In the genomic region with DNA sequence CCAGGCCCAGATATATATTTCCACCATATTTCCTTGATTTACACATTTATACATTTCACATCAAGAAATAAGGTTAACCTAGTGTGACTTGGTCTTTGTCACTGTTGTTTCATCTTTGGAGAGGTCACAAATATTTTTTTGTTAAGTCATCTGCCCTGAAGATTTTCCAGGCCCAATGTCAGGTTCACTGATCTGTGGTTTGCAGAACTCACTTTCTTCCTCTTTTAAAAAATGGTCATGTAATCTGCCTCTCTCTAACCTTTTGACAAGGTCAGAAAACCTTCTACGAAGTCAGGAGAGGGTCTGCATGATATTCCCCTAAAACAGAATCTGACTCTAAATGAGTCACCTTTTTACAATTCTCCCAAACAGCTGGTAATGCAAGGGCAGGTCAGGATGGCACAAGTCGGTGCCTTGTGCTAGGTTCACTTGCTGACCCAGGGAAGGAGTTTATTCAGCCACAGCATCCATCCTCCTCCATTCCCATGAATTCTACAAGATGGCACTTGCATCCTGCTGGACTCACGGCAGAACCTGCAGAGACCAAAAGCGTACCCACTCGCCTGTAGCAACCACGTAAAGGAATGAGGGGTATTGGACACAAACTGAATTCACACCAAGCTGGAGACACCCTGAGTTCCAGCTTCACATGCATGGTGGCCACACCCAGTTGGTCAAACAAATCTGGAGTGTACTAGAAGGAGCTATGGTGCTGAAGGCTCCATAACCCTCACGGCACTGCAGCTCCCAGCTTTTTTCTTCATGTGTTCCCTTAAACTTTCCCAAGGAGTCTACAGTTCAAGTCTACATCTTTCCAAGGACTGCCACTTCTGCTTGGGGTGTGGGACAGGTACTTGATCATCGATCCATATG, we compare ENCODE assay signal across 12 cellular contexts. TPM values are rescaled to one million over a fixed set of nuclear protein-coding genes. Genes with fewer than 3 reads are reported as not detected.
DNase-seq lines count a peak whose midpoint lies in the region; ATAC-seq, FAIRE-seq and TF ChIP-seq lines count a peak whose summit lies in the region.
"Had no signal": no experiment of that assay in that cellular context is flagged by ENCODE, and none has a peak within 500 bp of the region (broad histone marks: within the 10 kb centered on the region; RNA-seq: fewer than 3 reads in every experiment).

No MANE protein-coding gene starts in this region.

- H4K91ac ChIP-seq in mesenchymal stem cell (ENCODE audit: low read length), result no peak overlapping the region

- H2BK12ac ChIP-seq in mesenchymal stem cell (ENCODE audit: low read length in 2 of 2), result no peak overlapping the region

- no peak overlapping the region for H2AK5ac ChIP-seq in mesenchymal stem cell (ENCODE audit: low read length, severe bottlenecking)

- peaks cover 43% of the 10 kb centered on the region for H3K4me1 Mint-ChIP-seq in stimulated activated naive CD8-positive, alpha-beta T cell treated with anti-CD3 and anti-CD28 coated beads, Interleukin-15, Interleukin-2, amounts not matched to agents 100 ng/mL and 50 ng/mL, for 24 hours (ENCODE audit: low read depth)
- peaks cover 42% of the 10 kb centered on the region for H3K4me1 Mint-ChIP-seq in activated B cell treated with CpG ODN at 0.5 μM for 24 hours

- TF ChIP-seq CTCF in activated B cell treated with CpG ODN at 0.5 μM for 24 hours (IDR thresholded peaks at IDR 0.05), result no peak
- TF ChIP-seq CTCF in D721Med (IDR thresholded peaks at IDR 0.05; ENCODE audit: insufficient read depth, missing control alignments), result no peak
- TF ChIP-seq CTCF in dorsolateral prefrontal cortex (IDR thresholded peaks at IDR 0.05 in 54 of 56, conservative IDR thresholded peaks at IDR 0.05 in 2 of 56; ENCODE audit: low read depth in 1 of 56, partially characterized antibody in 56 of 56), result no peak

- no peak overlapping the region for H3K4me2 ChIP-seq in mesenchymal stem cell (ENCODE audit: low read length, poor library complexity, severe bottlenecking)

- H3K9me3 Mint-ChIP-seq in stimulated activated naive CD8-positive, alpha-beta T cell treated with anti-CD3 and anti-CD28 coated beads, Interleukin-15, Interleukin-2, amounts not matched to agents 100 ng/mL and 50 ng/mL, for 24 hours, result no peaks in the 10 kb centered on the region
- peaks cover 3% of the 10 kb centered on the region for H3K9me3 Mint-ChIP-seq in activated B cell treated with CpG ODN at 0.5 μM for 24 hours

- no peak overlapping the region for H3K14ac ChIP-seq in mesenchymal stem cell (ENCODE audit: low read length in 2 of 2)

- no peak overlapping the region for H4K8ac ChIP-seq in mesenchymal stem cell (ENCODE audit: low read length)

- no peaks in the 10 kb centered on the region for H3K36me3 Mint-ChIP-seq in stimulated activated naive CD8-positive, alpha-beta T cell treated with anti-CD3 and anti-CD28 coated beads, Interleukin-15, Interleukin-2, amounts not matched to agents 100 ng/mL and 50 ng/mL, for 24 hours (ENCODE audit: low read depth)
- peaks cover 2% of the 10 kb centered on the region for H3K36me3 Mint-ChIP-seq in activated B cell treated with CpG ODN at 0.5 μM for 24 hours (ENCODE audit: low read depth)

- ATAC-seq in stimulated activated naive CD8-positive, alpha-beta T cell treated with anti-CD3 and anti-CD28 coated beads, Interleukin-15, Interleukin-2, amounts not matched to agents 100 U/mL and 50 U/mL, for 24 hours, result no peak
- ATAC-seq in activated B cell treated with CpG ODN at 0.5 μM for 24 hours (ENCODE audit: low read depth) (no peak), GM21423 (IDR thresholded peaks at IDR 0.05; ENCODE audit: unreplicated experiment) (no peak)
- ATAC-seq: left cardiac atrium had no signal

- POLR2A ChIA-PET in activated B cell treated with CpG ODN at 0.5 μM for 24 hours (lab: Charles Lee), result interaction anchor here (4.2 kb wide), 1 partner anchor 15 kb away, joined by 51 read pairs; the partner anchor contains the start of gene ZDHHC7

- no peak overlapping the region for H2BK5ac ChIP-seq in mesenchymal stem cell (ENCODE audit: low read depth, low read length, poor library complexity, severe bottlenecking)

- H2AFZ ChIP-seq in mesenchymal stem cell (ENCODE audit: low read depth, low read length), result no peak overlapping the region

- no peaks in the 10 kb centered on the region for H3K9me3 ChIP-seq in mesenchymal stem cell (ENCODE audit: control insufficient read depth, low read length)

- no peaks in the 10 kb centered on the region for H3K27me3 Mint-ChIP-seq in stimulated activated naive CD8-positive, alpha-beta T cell treated with anti-CD3 and anti-CD28 coated beads, Interleukin-15, Interleukin-2, amounts not matched to agents 100 ng/mL and 50 ng/mL, for 24 hours
- H3K27me3 Mint-ChIP-seq in activated B cell treated with CpG ODN at 0.5 μM for 24 hours, result peaks cover 11% of the 10 kb centered on the region

- H3K9ac ChIP-seq in mesenchymal stem cell (ENCODE audit: low read length), result peak overlapping the region; percentile 98

- CTCF ChIA-PET in activated B cell treated with CpG ODN at 0.5 μM for 24 hours (lab: Charles Lee), result interaction anchor here (1.8 kb wide), 1 partner anchor 61 kb away, joined by 8 read pairs; no protein-coding TSS in a partner anchor

- peak overlapping the region; percentile 88 for H3K4me3 Mint-ChIP-seq in stimulated activated naive CD8-positive, alpha-beta T cell treated with anti-CD3 and anti-CD28 coated beads, Interleukin-15, Interleukin-2, amounts not matched to agents 100 ng/mL and 50 ng/mL, for 24 hours
- H3K4me3 Mint-ChIP-seq in activated B cell treated with CpG ODN at 0.5 μM for 24 hours, result peak overlapping the region; percentile 57

- H2BK120ac ChIP-seq in mesenchymal stem cell (ENCODE audit: low read depth, low read length), result no peak overlapping the region

- no peak overlapping the region for H3K27ac Mint-ChIP-seq in stimulated activated naive CD8-positive, alpha-beta T cell treated with anti-CD3 and anti-CD28 coated beads, Interleukin-15, Interleukin-2, amounts not matched to agents 100 ng/mL and 50 ng/mL, for 24 hours
- H3K27ac Mint-ChIP-seq in activated B cell treated with CpG ODN at 0.5 μM for 24 hours, result peak overlapping the region; percentile 62

- H2BK15ac ChIP-seq in mesenchymal stem cell (ENCODE audit: low read depth, poor library complexity, severe bottlenecking), result no peak overlapping the region

- H3K4me3 ChIP-seq in mesenchymal stem cell (ENCODE audit: insufficient read depth in 1 of 2, low read depth in 1 of 2, low read length in 2 of 2), result peak overlapping the region in 1 of 2 experiments; percentile 92
- peak overlapping the region in 19 of 59 donors; percentile 78 to 97 (median 92) for H3K4me3 ChIP-seq in dorsolateral prefrontal cortex

- no peak for FAIRE-seq in D721Med (lab: Jason Lieb, UNC)

- H3K36me3 ChIP-seq in mesenchymal stem cell (ENCODE audit: control insufficient read depth in 1 of 2, insufficient read depth in 2 of 2, low read depth in 1 of 2, low read length in 2 of 2), result no peaks in the 10 kb centered on the region

- H3K79me1 ChIP-seq in mesenchymal stem cell (replicated peaks; ENCODE audit: low read length, poor library complexity, severe bottlenecking), result peaks cover 7% of the 10 kb centered on the region

- H3K23ac ChIP-seq in mesenchymal stem cell (ENCODE audit: low read length in 2 of 2), result no peak overlapping the region

- peaks cover 16% of the 10 kb centered on the region for H3K4me1 ChIP-seq in mesenchymal stem cell (ENCODE audit: control insufficient read depth, insufficient read depth, low read depth, low read length)

- H3K27me3 ChIP-seq in mesenchymal stem cell (ENCODE audit: control insufficient read depth in 1 of 2, insufficient read depth in 1 of 2, low read length in 2 of 2), result no peaks in the 10 kb centered on the region
- H3K27me3 ChIP-seq in dorsolateral prefrontal cortex, result no peaks in the 10 kb centered on the region

- intact Hi-C loops in activated B cell treated with CpG ODN at 0.5 μM for 24 hours (cut with micrococcal nuclease) (loop anchor here (5.0 to 10.0 kb wide), 6 partner anchors 61 to 1221 kb away; partner anchors contain the start of genes C16orf74, HSBP1, MEAK7 and TAF1C), dorsolateral prefrontal cortex (cut with DNase I) (no loop called here)

- H3K4ac ChIP-seq in mesenchymal stem cell (ENCODE audit: low read depth in 1 of 2, low read length in 2 of 2), result no peak overlapping the region

- DNase-seq in stimulated activated naive CD8-positive, alpha-beta T cell treated with anti-CD3 and anti-CD28 coated beads, Interleukin-15, Interleukin-2, amounts not matched to agents 100 U/mL and 50 U/mL, for 24 hours, result no peak
- DNase-seq in activated B cell treated with CpG ODN at 0.5 μM for 24 hours (no peak), mesenchymal stem cell (no peak), hippocampal formation (lab: John Stamatoyannopoulos, UW) (no peak), D721Med (ENCODE audit: insufficient read length, low spot score) (no peak), dorsolateral prefrontal cortex (no peak)
- DNase-seq: activated effector memory CD4-positive, alpha-beta T cell treated with Interleukin-2 at 50 U/mL for 16 hours; left cardiac atrium; NCI-H187 treated with DMSO at 0.1 percent for 48 hours had no signal

- no peak overlapping the region for H3K27ac ChIP-seq in mesenchymal stem cell (ENCODE audit: low read length, poor library complexity, severe bottlenecking)
- H3K27ac ChIP-seq in dorsolateral prefrontal cortex, result peak overlapping the region in 6 of 59 donors; percentile 4 to 92 (median 38)
- H3K27ac ChIP-seq: C4-2B had no signal

- no peak overlapping the region for H3K18ac ChIP-seq in mesenchymal stem cell (ENCODE audit: low read depth in 1 of 2, low read length in 2 of 2)

- 90% methylated on average over 8 of the region's 8 CpGs for WGBS in mesenchymal stem cell

RNA-seq across cellular contexts. Expression of gene KIAA0513, which starts 1.6 kb away (rescaled TPM):
- total RNA-seq in activated B cell treated with CpG ODN at 0.5 μM for 24 hours (0.62 and 1.1 TPM in 2 replicates), dorsolateral prefrontal cortex (100 to 1,000 TPM in 119 of 120 experiments, 10 to 100 TPM in 1; 72.3 to 269 (median 208) TPM)
- polyA plus RNA-seq in mesenchymal stem cell (2013, experiment 1 of 2), result 8.5 TPM
- 8.0 TPM for polyA plus RNA-seq in mesenchymal stem cell (2013, experiment 2 of 2)

RNA-seq across cellular contexts. Expression of gene ZDHHC7, which starts 14.7 kb away (rescaled TPM):
- 24.4 and 26.9 TPM in 2 replicates for total RNA-seq in activated B cell treated with CpG ODN at 0.5 μM for 24 hours
- 64.9 TPM for polyA plus RNA-seq in mesenchymal stem cell (2013, experiment 1 of 2)
- polyA plus RNA-seq in mesenchymal stem cell (2013, experiment 2 of 2), result 65.2 TPM
- total RNA-seq in dorsolateral prefrontal cortex, result 10 to 100 TPM; 22.0 to 43.5 (median 31.1) TPM

Comparison
In these comparisons a context has a peak if more than half of its experiments do, and no peak if none do; other contexts are left out.
1. RNA of gene KIAA0513, which starts 1.6 kb away (total RNA-seq): 72.3 to 269 TPM in dorsolateral prefrontal cortex; 0.62 to 1.1 TPM in activated B cell treated with CpG ODN at 0.5 μM for 24 hours; every median in the first group is over 10 times any median in the second.